ENCODE assay signal across 18 cellular contexts in genomic region chr5:55230086-55230629, GRCh38. TPM values are rescaled to one million over a fixed set of nuclear protein-coding genes. Genes with fewer than 3 reads are reported as not detected.
DNase-seq lines count a peak whose midpoint lies in the region; ATAC-seq and TF ChIP-seq lines count a peak whose summit lies in the region.
"Had no signal": no experiment of that assay in that cellular context is flagged by ENCODE, and none has a peak within 500 bp of the region (broad histone marks: within the 10 kb centered on the region; RNA-seq: fewer than 3 reads in every experiment).

No MANE protein-coding gene starts in this region.

- CTCF ChIA-PET in activated CD8-positive, alpha-beta T cell treated with anti-CD3 and anti-CD28 coated beads, Interleukin-2, amount 10 ng/mL, durations not matched to agents 7 days and 5 days (lab: Charles Lee), result no interaction called here
- CTCF ChIA-PET in activated CD8-positive, alpha-beta T cell treated with anti-CD3 and anti-CD28 coated beads for 36 hours (lab: Charles Lee), result interaction anchor here (9.6 kb wide), 1 partner anchor 59 kb away, joined by 51 read pairs; no protein-coding TSS in a partner anchor

- H3K4me3 Mint-ChIP-seq in activated CD8-positive, alpha-beta T cell treated with anti-CD3 and anti-CD28 coated beads, Interleukin-2, amount 10 ng/mL, durations not matched to agents 7 days and 5 days, result no peak overlapping the region
- no peak overlapping the region for H3K4me3 Mint-ChIP-seq in activated CD8-positive, alpha-beta T cell treated with anti-CD3 and anti-CD28 coated beads for 36 hours

- no peaks in the 10 kb centered on the region for H3K9me3 ChIP-seq in iPS-15b (ENCODE audit: control insufficient read depth, insufficient read depth, low read length)
- H3K9me3 ChIP-seq: BLaER1 had no signal

- H3K9ac ChIP-seq in iPS-15b (ENCODE audit: low read depth, low read length), result no peak overlapping the region
- H3K9ac ChIP-seq: BLaER1 had no signal

- peak; percentile 18 for DNase-seq in activated CD8-positive, alpha-beta T cell treated with anti-CD3 and anti-CD28 coated beads, Interleukin-2, amount 10 ng/mL, durations not matched to agents 7 days and 5 days
- DNase-seq in activated CD8-positive, alpha-beta T cell treated with anti-CD3 and anti-CD28 coated beads for 36 hours, result no peak
- DNase-seq in NAMALWA (ENCODE audit: low spot score), result peak; percentile 3
- DNase-seq: Calu3; CD4-positive, alpha-beta memory T cell; GF-D8; KG1; NCI-H1436; NCI-H1930; NCI-H226; NCI-H524 treated with DMSO at 0.1 percent for 48 hours had no signal

- peaks cover 7% of the 10 kb centered on the region for H3K4me1 ChIP-seq in iPS-15b (ENCODE audit: control insufficient read depth, insufficient read depth, low read length)

- H3K4me3 ChIP-seq in iPS-15b (ENCODE audit: low read depth, low read length), result peak overlapping the region; percentile 12
- H3K4me3 ChIP-seq: BLaER1 had no signal

- POLR2A ChIA-PET in activated CD8-positive, alpha-beta T cell treated with anti-CD3 and anti-CD28 coated beads, Interleukin-2, amount 10 ng/mL, durations not matched to agents 7 days and 5 days (lab: Charles Lee), result no interaction called here
- POLR2A ChIA-PET in activated CD8-positive, alpha-beta T cell treated with anti-CD3 and anti-CD28 coated beads for 36 hours (lab: Charles Lee), result no interaction called here

- intact Hi-C loops in activated CD8-positive, alpha-beta T cell treated with anti-CD3 and anti-CD28 coated beads for 36 hours (cut with micrococcal nuclease), result loop anchor here (5.0 kb wide), 1 partner anchor 58 kb away; the partner anchor contains the start of gene CDC20B

- no peak for ATAC-seq in activated CD8-positive, alpha-beta T cell treated with anti-CD3 and anti-CD28 coated beads, Interleukin-2, amount 10 ng/mL, durations not matched to agents 7 days and 5 days
- ATAC-seq in activated CD8-positive, alpha-beta T cell treated with anti-CD3 and anti-CD28 coated beads for 36 hours, result no peak
- ATAC-seq in HG03432 (IDR thresholded peaks at IDR 0.05; ENCODE audit: unreplicated experiment) (no peak), HG03196 (IDR thresholded peaks at IDR 0.05; ENCODE audit: unreplicated experiment) (no peak), HG03139 (IDR thresholded peaks at IDR 0.05; ENCODE audit: unreplicated experiment) (no peak)

- H3K9me3 Mint-ChIP-seq in activated CD8-positive, alpha-beta T cell treated with anti-CD3 and anti-CD28 coated beads, Interleukin-2, amount 10 ng/mL, durations not matched to agents 7 days and 5 days (ENCODE audit: insufficient read depth), result no peaks in the 10 kb centered on the region
- no peaks in the 10 kb centered on the region for H3K9me3 Mint-ChIP-seq in activated CD8-positive, alpha-beta T cell treated with anti-CD3 and anti-CD28 coated beads for 36 hours
- H3K9me3 Mint-ChIP-seq: CD4-positive, alpha-beta memory T cell had no signal

- H3K4me1 Mint-ChIP-seq in activated CD8-positive, alpha-beta T cell treated with anti-CD3 and anti-CD28 coated beads, Interleukin-2, amount 10 ng/mL, durations not matched to agents 7 days and 5 days (ENCODE audit: low read depth), result peaks cover 39% of the 10 kb centered on the region
- H3K4me1 Mint-ChIP-seq in activated CD8-positive, alpha-beta T cell treated with anti-CD3 and anti-CD28 coated beads for 36 hours (ENCODE audit: low read depth), result peaks cover 28% of the 10 kb centered on the region

- H3K27ac Mint-ChIP-seq in activated CD8-positive, alpha-beta T cell treated with anti-CD3 and anti-CD28 coated beads, Interleukin-2, amount 10 ng/mL, durations not matched to agents 7 days and 5 days, result no peak overlapping the region
- no peak overlapping the region for H3K27ac Mint-ChIP-seq in activated CD8-positive, alpha-beta T cell treated with anti-CD3 and anti-CD28 coated beads for 36 hours

- H3K36me3 Mint-ChIP-seq in activated CD8-positive, alpha-beta T cell treated with anti-CD3 and anti-CD28 coated beads, Interleukin-2, amount 10 ng/mL, durations not matched to agents 7 days and 5 days (ENCODE audit: low read depth), result peaks cover 2% of the 10 kb centered on the region
- no peaks in the 10 kb centered on the region for H3K36me3 Mint-ChIP-seq in activated CD8-positive, alpha-beta T cell treated with anti-CD3 and anti-CD28 coated beads for 36 hours (ENCODE audit: low read depth)
- H3K36me3 Mint-ChIP-seq: CD4-positive, alpha-beta memory T cell had no signal

- peaks cover 96% of the 10 kb centered on the region for H3K27me3 ChIP-seq in iPS-15b (ENCODE audit: control insufficient read depth, insufficient read depth, low read length)

- H3K36me3 ChIP-seq in iPS-15b (ENCODE audit: control insufficient read depth, insufficient read depth, low read length), result no peaks in the 10 kb centered on the region
- H3K36me3 ChIP-seq: BLaER1 had no signal

- no peak for TF ChIP-seq CTCF in activated CD8-positive, alpha-beta T cell treated with anti-CD3 and anti-CD28 coated beads for 36 hours (IDR thresholded peaks at IDR 0.05)

- peaks cover 77% of the 10 kb centered on the region for H3K27me3 Mint-ChIP-seq in activated CD8-positive, alpha-beta T cell treated with anti-CD3 and anti-CD28 coated beads, Interleukin-2, amount 10 ng/mL, durations not matched to agents 7 days and 5 days (ENCODE audit: low read depth)
- H3K27me3 Mint-ChIP-seq in activated CD8-positive, alpha-beta T cell treated with anti-CD3 and anti-CD28 coated beads for 36 hours, result peaks cover 77% of the 10 kb centered on the region

RNA-seq across cellular contexts. Expression of gene MCIDAS, which starts 3.0 kb away (rescaled TPM):
- not detected for total RNA-seq in activated CD8-positive, alpha-beta T cell treated with anti-CD3 and anti-CD28 coated beads, Interleukin-2, amount 10 ng/mL, durations not matched to agents 7 days and 5 days
- total RNA-seq in activated CD8-positive, alpha-beta T cell treated with anti-CD3 and anti-CD28 coated beads for 36 hours, result under 1 TPM in 1 of 2 experiments, not detected in 1; 0.18 TPM
- total RNA-seq: CD4-positive, alpha-beta memory T cell; H1 had no signal

RNA-seq across cellular contexts. Expression of gene CCNO, which starts 3.2 kb away (rescaled TPM):
- total RNA-seq in activated CD8-positive, alpha-beta T cell treated with anti-CD3 and anti-CD28 coated beads, Interleukin-2, amount 10 ng/mL, durations not matched to agents 7 days and 5 days, result not detected
- total RNA-seq in activated CD8-positive, alpha-beta T cell treated with anti-CD3 and anti-CD28 coated beads for 36 hours, result not detected
- total RNA-seq: CD4-positive, alpha-beta memory T cell had no signal

RNA-seq across cellular contexts. Expression of gene CDC20B, which starts 57.2 kb away (rescaled TPM):
- total RNA-seq in activated CD8-positive, alpha-beta T cell treated with anti-CD3 and anti-CD28 coated beads, Interleukin-2, amount 10 ng/mL, durations not matched to agents 7 days and 5 days, result under 1 TPM; 0.13 to 0.16 TPM
- total RNA-seq in activated CD8-positive, alpha-beta T cell treated with anti-CD3 and anti-CD28 coated beads for 36 hours, result not detected
- total RNA-seq: Calu3; CD4-positive, alpha-beta memory T cell; H1; HT-29 had no signal
